8 cellular contexts compared by ENCODE assay signal in the genomic region with DNA sequence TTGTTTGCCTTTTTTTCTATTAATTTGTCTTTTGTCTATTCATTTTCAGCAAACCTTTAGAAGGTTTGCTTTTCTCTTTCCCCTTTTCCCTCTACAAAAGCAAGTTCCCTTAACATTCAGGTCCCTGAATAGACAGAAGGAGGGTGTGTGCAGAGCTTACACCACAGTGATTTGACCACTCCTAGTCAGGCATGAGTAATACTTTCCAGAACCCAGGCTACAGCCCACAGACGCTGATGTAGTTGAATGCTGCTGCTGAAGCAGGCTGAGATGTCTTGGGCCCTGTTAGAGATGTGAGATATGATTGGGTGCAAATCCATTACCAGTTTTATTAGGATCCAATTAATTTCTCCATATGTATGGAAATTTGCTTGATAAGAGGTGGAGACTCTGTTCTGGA.
ATAC-seq lines count a peak whose summit lies in the region.

No MANE protein-coding gene starts in this region.

- ATAC-seq in GM18498 (IDR thresholded peaks at IDR 0.05; ENCODE audit: unreplicated experiment) (peak; percentile 51), GM18907 (IDR thresholded peaks at IDR 0.05; ENCODE audit: unreplicated experiment) (peak; percentile 76), GM21390 (IDR thresholded peaks at IDR 0.05; ENCODE audit: unreplicated experiment) (peak; percentile 75), HG02588 (IDR thresholded peaks at IDR 0.05; ENCODE audit: unreplicated experiment) (peak; percentile 72), HG02884 (IDR thresholded peaks at IDR 0.05; ENCODE audit: unreplicated experiment) (peak; percentile 94), HG03342 (IDR thresholded peaks at IDR 0.05; ENCODE audit: unreplicated experiment) (peak; percentile 77), HG03575 (IDR thresholded peaks at IDR 0.05; ENCODE audit: extremely low read depth, insufficient number of reproducible peaks, low FRiP score, unreplicated experiment) (peak; percentile 80), esophagus mucosa (peak; percentile 54)

Comparison
In these comparisons a context has a peak if more than half of its experiments do, and no peak if none do; other contexts are left out.
1. Peak in every context shown above with its lines: ATAC-seq.